14 cellular contexts compared by ENCODE assay signal in genomic region chr1:183418696-183419095, GRCh38. TPM values are rescaled to one million over a fixed set of nuclear protein-coding genes. Genes with fewer than 3 reads are reported as not detected.
DNase-seq lines count a peak whose midpoint lies in the region; ATAC-seq, FAIRE-seq and TF ChIP-seq lines count a peak whose summit lies in the region.
"Had no signal": no experiment of that assay in that cellular context is flagged by ENCODE, and none has a peak within 500 bp of the region (broad histone marks: within the 10 kb centered on the region; RNA-seq: fewer than 3 reads in every experiment).

No MANE protein-coding gene starts in this region.

- DNase-seq in BE2C (no peak), dorsolateral prefrontal cortex (peak in 1 of 10 donors; percentile 4), HTR-8/SVneo (ENCODE audit: insufficient read length, low spot score) (no peak), right atrium auricular region (ENCODE audit: low spot score) (no peak)
- no peak for DNase-seq in natural killer cell treated with Interleukin-12 subunit alpha and Interleukin-12 subunit beta and Interleukin-15 and Interleukin-18, amount 100 ng/mL, for 72 hours (ENCODE audit: low spot score)
- DNase-seq: activated naive CD4-positive, alpha-beta T cell treated with anti-CD3 and anti-CD28 coated beads for 36 hours; DND-41; heart right ventricle; stimulated activated CD4-positive, alpha-beta T cell treated with anti-CD3 and anti-CD28 coated beads, Interleukin-12 subunit alpha, Interleukin-12 subunit beta, amount 100 ng/mL, for 4 hours had no signal

- H3K4me3 ChIP-seq in BE2C (ENCODE audit: low read depth, low read length) (peak overlapping the region; percentile 95), HUES6 (ENCODE audit: low read depth, low read length) (peak overlapping the region; percentile 71), dorsolateral prefrontal cortex (peak overlapping the region in 58 of 59 donors; percentile 42 to 82 (median 68)), right atrium auricular region (peak overlapping the region in 1 of 2 donors; percentile 55)

- no peaks in the 10 kb centered on the region for H3K4me1 ChIP-seq in BE2C
- peaks cover 6% of the 10 kb centered on the region; the same call in 1 of the 2 replicates for H3K4me1 ChIP-seq in HUES6 (ENCODE audit: control insufficient read depth, insufficient read depth, low read length)
- peaks cover 0 to 26% of the 10 kb centered on the region in 2 donors for H3K4me1 ChIP-seq in right atrium auricular region

- ATAC-seq in natural killer cell treated with Interleukin-12 subunit alpha and Interleukin-12 subunit beta and Interleukin-15 and Interleukin-18, amount 100 ng/mL, for 72 hours: no peak
- ATAC-seq in GM18505 (IDR thresholded peaks at IDR 0.05; ENCODE audit: unreplicated experiment): no peak
- no peak for ATAC-seq in HG02571 (IDR thresholded peaks at IDR 0.05; ENCODE audit: unreplicated experiment)

- TF ChIP-seq CTCF in BE2C (IDR thresholded peaks at IDR 0.05; ENCODE audit: low read depth, low read length) (no peak), dorsolateral prefrontal cortex (IDR thresholded peaks at IDR 0.05 in 54 of 56, conservative IDR thresholded peaks at IDR 0.05 in 2 of 56; ENCODE audit: low read depth in 1 of 56, partially characterized antibody in 56 of 56) (no peak), right atrium auricular region (IDR thresholded peaks at IDR 0.05) (no peak)

- FAIRE-seq in HTR-8/SVneo (lab: Jason Lieb, UNC): no peak

- H3K27me3 Mint-ChIP-seq in natural killer cell treated with Interleukin-12 subunit alpha and Interleukin-12 subunit beta and Interleukin-15 and Interleukin-18, amount 100 ng/mL, for 72 hours: peaks cover 55 to 69% of the 10 kb centered on the region in 2 donors

- H3K9me3 ChIP-seq in BE2C (no peaks in the 10 kb centered on the region), HUES6 (ENCODE audit: control insufficient read depth, insufficient read depth, low read depth, low read length) (no peaks in the 10 kb centered on the region), right atrium auricular region (no peaks in the 10 kb centered on the region)
- H3K9me3 ChIP-seq: heart right ventricle, ovary had no signal

- peak overlapping the region; percentile 1 for H3K4me3 Mint-ChIP-seq in natural killer cell treated with Interleukin-12 subunit alpha and Interleukin-12 subunit beta and Interleukin-15 and Interleukin-18, amount 100 ng/mL, for 72 hours

- TF ChIP-seq POLR2A in GM18505 (IDR thresholded peaks at IDR 0.05; ENCODE audit: borderline replicate concordance, extremely low read depth, insufficient read depth, insufficient read length): no peak

- peaks cover 4% of the 10 kb centered on the region for H3K9me3 Mint-ChIP-seq in natural killer cell treated with Interleukin-12 subunit alpha and Interleukin-12 subunit beta and Interleukin-15 and Interleukin-18, amount 100 ng/mL, for 72 hours
- H3K9me3 Mint-ChIP-seq: activated naive CD4-positive, alpha-beta T cell treated with anti-CD3 and anti-CD28 coated beads for 36 hours had no signal

- no peaks in the 10 kb centered on the region for H3K36me3 ChIP-seq in BE2C
- H3K36me3 ChIP-seq in HUES6 (ENCODE audit: control insufficient read depth, insufficient read depth, low read length): no peaks in the 10 kb centered on the region
- H3K36me3 ChIP-seq in right atrium auricular region: no peaks in the 10 kb centered on the region
- H3K36me3 ChIP-seq: heart right ventricle, ovary, WERI-Rb-1 had no signal

- H3K4me1 Mint-ChIP-seq in natural killer cell treated with Interleukin-12 subunit alpha and Interleukin-12 subunit beta and Interleukin-15 and Interleukin-18, amount 100 ng/mL, for 72 hours (ENCODE audit: low read depth in 2 of 2): peaks cover 16 to 23% of the 10 kb centered on the region in 2 donors

- no peak overlapping the region for H3K27ac Mint-ChIP-seq in natural killer cell treated with Interleukin-12 subunit alpha and Interleukin-12 subunit beta and Interleukin-15 and Interleukin-18, amount 100 ng/mL, for 72 hours
- H3K27ac Mint-ChIP-seq: activated naive CD4-positive, alpha-beta T cell treated with anti-CD3 and anti-CD28 coated beads for 36 hours had no signal

- peaks cover 6% of the 10 kb centered on the region for H3K36me3 Mint-ChIP-seq in natural killer cell treated with Interleukin-12 subunit alpha and Interleukin-12 subunit beta and Interleukin-15 and Interleukin-18, amount 100 ng/mL, for 72 hours

- no peak overlapping the region for H3K27ac ChIP-seq in HUES6 (ENCODE audit: low read depth, low read length)
- H3K27ac ChIP-seq in dorsolateral prefrontal cortex: peak overlapping the region in 42 of 59 donors; percentile 1 to 83 (median 62)
- H3K27ac ChIP-seq in right atrium auricular region: peak overlapping the region in 1 of 2 donors; percentile 87
- H3K27ac ChIP-seq: heart right ventricle, ovary, WERI-Rb-1 had no signal

- H3K9ac ChIP-seq in HUES6 (ENCODE audit: low read length): no peak overlapping the region

- H3K27me3 ChIP-seq in BE2C (no peaks in the 10 kb centered on the region), HUES6 (ENCODE audit: control insufficient read depth, insufficient read depth, low read length) (peaks cover 54% of the 10 kb centered on the region), dorsolateral prefrontal cortex (peaks cover 0 to 15% (median 0%) of the 10 kb centered on the region in 45 donors), right atrium auricular region (peaks cover 0 to 4% of the 10 kb centered on the region in 2 donors)

- intact Hi-C loops in dorsolateral prefrontal cortex (cut with DNase I): loop anchor here in 1 of 2 donors (5.0 kb wide), 1 partner anchor 54 kb away; the partner anchor contains the start of gene SMG7

RNA-seq across cellular contexts. Expression of gene NMNAT2, which starts 0.5 kb away (rescaled TPM):
- polyA plus RNA-seq in BE2C (2012; ENCODE audit: insufficient read depth, insufficient read length, low read depth): 42.4 TPM
- total RNA-seq in dorsolateral prefrontal cortex (100 to 1,000 TPM in 108 of 120 experiments, 10 to 100 TPM in 12; 50.1 to 249 (median 173) TPM), right atrium auricular region (10 to 100 TPM; 38.6 to 40.0 TPM)
- total RNA-seq in natural killer cell treated with Interleukin-12 subunit alpha and Interleukin-12 subunit beta and Interleukin-15 and Interleukin-18, amount 100 ng/mL, for 72 hours: not detected
- total RNA-seq: activated naive CD4-positive, alpha-beta T cell treated with anti-CD3 and anti-CD28 coated beads for 36 hours had no signal

RNA-seq across cellular contexts. Expression of gene SMG7, which starts 53.6 kb away (rescaled TPM):
- polyA plus RNA-seq in BE2C (2012; ENCODE audit: insufficient read depth, insufficient read length, low read depth): 46.9 TPM
- total RNA-seq in dorsolateral prefrontal cortex: 100 to 1,000 TPM in 3 of 120 experiments, 10 to 100 TPM in 117; 56.7 to 110 (median 76.0) TPM
- 10 to 100 TPM; 90.2 to 96.1 TPM for total RNA-seq in natural killer cell treated with Interleukin-12 subunit alpha and Interleukin-12 subunit beta and Interleukin-15 and Interleukin-18, amount 100 ng/mL, for 72 hours
- 10 to 100 TPM; 42.0 to 43.6 TPM for total RNA-seq in right atrium auricular region

Comparison
In these comparisons a context has a peak if more than half of its experiments do, and no peak if none do; other contexts are left out.
1. RNA of gene NMNAT2, which starts 0.5 kb away (total RNA-seq): 50.1 to 249 TPM in dorsolateral prefrontal cortex and 38.6 to 40.0 TPM in right atrium auricular region; not detected in natural killer cell treated with Interleukin-12 subunit alpha and Interleukin-12 subunit beta and Interleukin-15 and Interleukin-18, amount 100 ng/mL, for 72 hours; every median in the first group is over 10 times any median in the second.